Comparison of ENCODE assay signal across 10 cellular contexts in the genomic region with DNA sequence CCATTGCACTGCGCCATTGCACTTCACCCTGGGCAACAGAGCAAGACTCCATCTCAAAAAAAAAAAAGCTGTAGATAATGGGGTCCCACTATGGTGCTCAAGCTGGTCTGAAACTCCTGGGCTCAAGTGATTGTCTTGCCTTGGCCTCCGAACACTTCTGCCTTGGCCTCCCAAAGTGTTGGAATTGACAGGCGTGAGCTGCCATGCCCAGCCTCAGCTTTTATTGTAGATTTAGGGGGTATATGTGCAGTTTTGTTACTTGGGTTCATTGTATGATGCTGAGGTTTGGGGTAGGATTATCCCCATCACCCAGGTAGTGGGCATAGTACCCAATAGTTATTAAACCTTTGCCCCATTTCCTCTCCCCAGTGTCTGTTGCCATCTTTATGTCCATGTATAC. TPM values are rescaled to one million over a fixed set of nuclear protein-coding genes. Genes with fewer than 3 reads are reported as not detected.
DNase-seq lines count a peak whose midpoint lies in the region; ATAC-seq and TF ChIP-seq lines count a peak whose summit lies in the region.
"Had no signal": no experiment of that assay in that cellular context is flagged by ENCODE, and none has a peak within 500 bp of the region (broad histone marks: within the 10 kb centered on the region; RNA-seq: fewer than 3 reads in every experiment).

No MANE protein-coding gene starts in this region.

- H3K9me3 ChIP-seq in OCI-LY1 (ENCODE audit: low read length), result no peaks in the 10 kb centered on the region

- peak overlapping the region; percentile 96 for H3K4me3 ChIP-seq in OCI-LY1 (ENCODE audit: low read depth, low read length, poor library complexity, severe bottlenecking)

- H2AFZ ChIP-seq in OCI-LY1 (ENCODE audit: low read length), result no peak overlapping the region

- no peak overlapping the region for H3K27ac ChIP-seq in OCI-LY1 (ENCODE audit: low read depth, low read length, poor library complexity, severe bottlenecking)

- H3K4me2 ChIP-seq in OCI-LY1 (ENCODE audit: low read length), result 0 out of 2 replicates have a peak overlapping the region, but pooled peaks have one; percentile 15

- peak overlapping the region; percentile 29 for H3K4me3 Mint-ChIP-seq in activated naive CD4-positive, alpha-beta T cell treated with anti-CD3 and anti-CD28 coated beads for 36 hours
- H3K4me3 Mint-ChIP-seq in endothelial cell (ENCODE audit: unreplicated experiment), result peak overlapping the region; percentile 67

- H3K4me1 Mint-ChIP-seq in activated naive CD4-positive, alpha-beta T cell treated with anti-CD3 and anti-CD28 coated beads for 36 hours (ENCODE audit: low read depth), result peaks cover 27% of the 10 kb centered on the region
- H3K4me1 Mint-ChIP-seq in endothelial cell (ENCODE audit: unreplicated experiment), result peaks cover 20% of the 10 kb centered on the region

- no peak overlapping the region for H3K27ac Mint-ChIP-seq in activated naive CD4-positive, alpha-beta T cell treated with anti-CD3 and anti-CD28 coated beads for 36 hours
- no peak overlapping the region for H3K27ac Mint-ChIP-seq in activated naive CD4-positive, alpha-beta T cell treated with anti-CD3 and anti-CD28 coated beads, Interleukin-2, amount 50 U/mL, for 72 hours
- H3K27ac Mint-ChIP-seq in endothelial cell (ENCODE audit: unreplicated experiment), result no peak overlapping the region

- H4K20me1 ChIP-seq in OCI-LY1 (ENCODE audit: insufficient read depth, low read length), result no peaks in the 10 kb centered on the region

- H3K9me2 ChIP-seq in OCI-LY1 (ENCODE audit: low read depth, low read length), result no peaks in the 10 kb centered on the region

- H3K9me3 Mint-ChIP-seq in activated naive CD4-positive, alpha-beta T cell treated with anti-CD3 and anti-CD28 coated beads for 36 hours, result no peaks in the 10 kb centered on the region
- H3K9me3 Mint-ChIP-seq in activated naive CD4-positive, alpha-beta T cell treated with anti-CD3 and anti-CD28 coated beads, Interleukin-2, amount 50 U/mL, for 72 hours, result no peaks in the 10 kb centered on the region
- no peaks in the 10 kb centered on the region for H3K9me3 Mint-ChIP-seq in endothelial cell (ENCODE audit: unreplicated experiment)

- no peak for DNase-seq in activated naive CD4-positive, alpha-beta T cell treated with anti-CD3 and anti-CD28 coated beads for 36 hours
- no peak for DNase-seq in activated naive CD4-positive, alpha-beta T cell treated with anti-CD3 and anti-CD28 coated beads, Interleukin-2, amount 50 U/mL, for 72 hours (ENCODE audit: low spot score in 2 of 2)
- no peak for DNase-seq in endothelial cell (ENCODE audit: low spot score)
- DNase-seq in stimulated activated naive CD8-positive, alpha-beta T cell treated with anti-CD3 and anti-CD28 coated beads, Interleukin-15, Interleukin-2, amounts not matched to agents 100 U/mL and 50 U/mL, for 24 hours, result peak; percentile 7
- no peak for DNase-seq in GOT3 (lab: John Stamatoyannopoulos, UW)
- no peak for DNase-seq in cardiac septum (ENCODE audit: low spot score)
- no peak for DNase-seq in NK-92 treated with Interleukin-12 subunit alpha and Interleukin-12 subunit beta, amount 100 ng/mL, for 24 hours (lab: John Stamatoyannopoulos, UW)
- DNase-seq: dorsolateral prefrontal cortex, NCI-H1417 treated with DMSO at 0.1 percent for 48 hours had no signal

- no peaks in the 10 kb centered on the region for H3K27me3 Mint-ChIP-seq in activated naive CD4-positive, alpha-beta T cell treated with anti-CD3 and anti-CD28 coated beads for 36 hours (ENCODE audit: low read depth)
- H3K27me3 Mint-ChIP-seq in endothelial cell (ENCODE audit: unreplicated experiment), result no peaks in the 10 kb centered on the region

- H3K36me3 Mint-ChIP-seq in activated naive CD4-positive, alpha-beta T cell treated with anti-CD3 and anti-CD28 coated beads for 36 hours (ENCODE audit: low read depth), result peaks cover 66% of the 10 kb centered on the region
- peaks cover 39 to 59% of the 10 kb centered on the region in 2 donors for H3K36me3 Mint-ChIP-seq in activated naive CD4-positive, alpha-beta T cell treated with anti-CD3 and anti-CD28 coated beads, Interleukin-2, amount 50 U/mL, for 72 hours
- H3K36me3 Mint-ChIP-seq in endothelial cell (ENCODE audit: low read depth, unreplicated experiment), result peaks cover 14% of the 10 kb centered on the region

- intact Hi-C loops in activated naive CD4-positive, alpha-beta T cell treated with anti-CD3 and anti-CD28 coated beads for 36 hours (cut with micrococcal nuclease), result loop anchor here (10.0 kb wide), 1 partner anchor 1006 kb away; a partner anchor contains a TSS
- intact Hi-C loops in cardiac septum (cut with DNase I), result loop anchor here (10.0 kb wide), 1 partner anchor 294 kb away; a partner anchor contains a TSS

- peaks cover 40% of the 10 kb centered on the region for H3K4me1 ChIP-seq in OCI-LY1 (ENCODE audit: insufficient read depth, low read length, severe bottlenecking)

- H3K9ac ChIP-seq in OCI-LY1 (ENCODE audit: low read length), result no peak overlapping the region

- peaks cover 66% of the 10 kb centered on the region for H3K36me3 ChIP-seq in OCI-LY1 (ENCODE audit: insufficient read depth, low read length)

- H3F3A ChIP-seq in OCI-LY1 (ENCODE audit: insufficient read depth, low read length), result peaks cover 18% of the 10 kb centered on the region

- CTCF ChIA-PET in activated naive CD4-positive, alpha-beta T cell treated with anti-CD3 and anti-CD28 coated beads for 36 hours (lab: Charles Lee), result interaction anchor here (0.5 to 2.8 kb wide), 7 partner anchors 8 to 113 kb away, joined by 3 to 8 read pairs (median 4); a partner anchor contains a TSS

- ATAC-seq in activated naive CD4-positive, alpha-beta T cell treated with anti-CD3 and anti-CD28 coated beads, Interleukin-2, amount 50 U/mL, for 72 hours, result no peak
- no peak for ATAC-seq in stimulated activated naive CD8-positive, alpha-beta T cell treated with anti-CD3 and anti-CD28 coated beads, Interleukin-15, Interleukin-2, amounts not matched to agents 100 U/mL and 50 U/mL, for 24 hours

- TF ChIP-seq CTCF in OCI-LY1 (IDR thresholded peaks at IDR 0.05; ENCODE audit: low read length) (no peak), endothelial cell (IDR thresholded peaks at IDR 0.05; ENCODE audit: unreplicated experiment) (no peak)

- H3K27me3 ChIP-seq in OCI-LY1 (ENCODE audit: insufficient read depth, low read length), result no peaks in the 10 kb centered on the region
- H3K27me3 ChIP-seq: dorsolateral prefrontal cortex had no signal

- H3K79me2 ChIP-seq in OCI-LY1 (ENCODE audit: insufficient read depth, low read length), result peaks cover 32% of the 10 kb centered on the region

RNA-seq across cellular contexts. Expression of a gene that starts 11.4 kb away (rescaled TPM):
- total RNA-seq in activated naive CD4-positive, alpha-beta T cell treated with anti-CD3 and anti-CD28 coated beads for 36 hours, result 10 to 100 TPM; 47.8 to 50.1 TPM
- 100 to 1,000 TPM in 1 of 2 donors, 10 to 100 TPM in 1; 53.8 to 171 TPM for total RNA-seq in activated naive CD4-positive, alpha-beta T cell treated with anti-CD3 and anti-CD28 coated beads, Interleukin-2, amount 50 U/mL, for 72 hours
- total RNA-seq in endothelial cell (ENCODE audit: unreplicated experiment), result 19.8 TPM
- total RNA-seq in cardiac septum, result 221 TPM

RNA-seq across cellular contexts. Expression of a gene that starts 23.6 kb away (rescaled TPM):
- total RNA-seq in activated naive CD4-positive, alpha-beta T cell treated with anti-CD3 and anti-CD28 coated beads for 36 hours, result 10 to 100 TPM; 19.8 to 23.1 TPM
- total RNA-seq in activated naive CD4-positive, alpha-beta T cell treated with anti-CD3 and anti-CD28 coated beads, Interleukin-2, amount 50 U/mL, for 72 hours, result 10 to 100 TPM; 55.1 to 79.8 TPM
- 27.2 TPM for total RNA-seq in endothelial cell (ENCODE audit: unreplicated experiment)
- 296 TPM for total RNA-seq in cardiac septum

RNA-seq across cellular contexts. Expression of a gene that starts 23.7 kb away (rescaled TPM):
- total RNA-seq in activated naive CD4-positive, alpha-beta T cell treated with anti-CD3 and anti-CD28 coated beads for 36 hours, result 1 to 10 TPM; 8.4 to 9.2 TPM
- 10 to 100 TPM; 18.6 to 48.8 TPM for total RNA-seq in activated naive CD4-positive, alpha-beta T cell treated with anti-CD3 and anti-CD28 coated beads, Interleukin-2, amount 50 U/mL, for 72 hours
- total RNA-seq in endothelial cell (ENCODE audit: unreplicated experiment), result 31.9 TPM
- total RNA-seq in cardiac septum, result 19.4 TPM

RNA-seq across cellular contexts. Expression of a gene that starts 23.9 kb away (rescaled TPM):
- under 1 TPM; 0.86 to 0.95 TPM for total RNA-seq in activated naive CD4-positive, alpha-beta T cell treated with anti-CD3 and anti-CD28 coated beads for 36 hours
- 1 to 10 TPM; 2.3 to 2.8 TPM for total RNA-seq in activated naive CD4-positive, alpha-beta T cell treated with anti-CD3 and anti-CD28 coated beads, Interleukin-2, amount 50 U/mL, for 72 hours
- total RNA-seq in endothelial cell (ENCODE audit: unreplicated experiment), result 0.82 TPM
- total RNA-seq in cardiac septum, result 2.4 TPM

RNA-seq across cellular contexts. Expression of a gene that starts 32.2 kb away (rescaled TPM):
- 100 to 1,000 TPM; 172 to 174 TPM for total RNA-seq in activated naive CD4-positive, alpha-beta T cell treated with anti-CD3 and anti-CD28 coated beads for 36 hours
- 100 to 1,000 TPM; 150 to 173 TPM for total RNA-seq in activated naive CD4-positive, alpha-beta T cell treated with anti-CD3 and anti-CD28 coated beads, Interleukin-2, amount 50 U/mL, for 72 hours
- total RNA-seq in endothelial cell (ENCODE audit: unreplicated experiment) (57.1 TPM), cardiac septum (24.0 TPM)
